Comparison of ENCODE assay signal across 13 cellular contexts in genomic region chr12:53236443-53237111, GRCh38. TPM values are rescaled to one million over a fixed set of nuclear protein-coding genes. Genes with fewer than 3 reads are reported as not detected.
DNase-seq lines count a peak whose midpoint lies in the region; ATAC-seq, FAIRE-seq and TF ChIP-seq lines count a peak whose summit lies in the region.
"Had no signal": no experiment of that assay in that cellular context is flagged by ENCODE, and none has a peak within 500 bp of the region (broad histone marks: within the 10 kb centered on the region; RNA-seq: fewer than 3 reads in every experiment).

No MANE protein-coding gene starts in this region.

- no peak for ATAC-seq in activated CD8-positive, alpha-beta memory T cell treated with anti-CD3 and anti-CD28 coated beads, Interleukin-2, amount 10 ng/mL, durations not matched to agents 7 days and 5 days
- ATAC-seq in HG03175 (IDR thresholded peaks at IDR 0.05; ENCODE audit: unreplicated experiment) (no peak), GM21526 (IDR thresholded peaks at IDR 0.05; ENCODE audit: low FRiP score, unreplicated experiment) (no peak)
- ATAC-seq: esophagus mucosa had no signal

- H3K36me3 Mint-ChIP-seq in activated CD8-positive, alpha-beta memory T cell treated with anti-CD3 and anti-CD28 coated beads, Interleukin-2, amount 10 ng/mL, durations not matched to agents 7 days and 5 days, result no peaks in the 10 kb centered on the region
- H3K36me3 Mint-ChIP-seq in type B pancreatic cell, result no peaks in the 10 kb centered on the region

- TF ChIP-seq POLR2A in H1 (IDR thresholded peaks at IDR 0.05; ENCODE audit: control extremely low read depth in 1 of 2, low read depth in 2 of 2, low read length in 2 of 2), result no peak

- H3K79me2 ChIP-seq in H1 (ENCODE audit: control insufficient read depth in 1 of 2, insufficient read depth in 2 of 2, low read length in 2 of 2), result no peaks in the 10 kb centered on the region

- H3K27me3 ChIP-seq in H1 (replicated peaks in 1 of 4; ENCODE audit: control insufficient read depth in 3 of 4, extremely low read depth in 1 of 4, insufficient read depth in 3 of 4, low read length in 3 of 4), result no peaks in the 10 kb centered on the region
- H3K27me3 ChIP-seq: cardiac muscle cell had no signal

- H3K56ac ChIP-seq in H1 (replicated peaks; ENCODE audit: insufficient read length, low read depth, low read length), result no peak overlapping the region

- no peak for TF ChIP-seq RAD21 in H1 (IDR thresholded peaks at IDR 0.05 in 1 of 2, conservative IDR thresholded peaks at IDR 0.05 in 1 of 2; ENCODE audit: low read depth in 2 of 2, low read length in 2 of 2)

- no peaks in the 10 kb centered on the region for H3K79me1 ChIP-seq in H1 (ENCODE audit: low read depth, low read length)

- TF ChIP-seq CTCF in H1 (IDR thresholded peaks at IDR 0.05; ENCODE audit: control extremely low read depth in 1 of 3, insufficient read depth in 1 of 3, low read depth in 1 of 3, low read length in 3 of 3) (no peak), type B pancreatic cell (conservative IDR thresholded peaks at IDR 0.05) (no peak)

- peaks cover 46% of the 10 kb centered on the region for H3K4me1 Mint-ChIP-seq in activated CD8-positive, alpha-beta memory T cell treated with anti-CD3 and anti-CD28 coated beads, Interleukin-2, amount 10 ng/mL, durations not matched to agents 7 days and 5 days
- H3K4me1 Mint-ChIP-seq in type B pancreatic cell (ENCODE audit: unreplicated experiment), result peaks cover 35% of the 10 kb centered on the region

- peak overlapping the region; percentile 11; the same call in 1 of the 2 replicates for H3K27ac ChIP-seq in H1 (ENCODE audit: low read depth, low read length)
- H3K27ac ChIP-seq: cardiac muscle cell had no signal

- peak overlapping the region; percentile 33 for H3K18ac ChIP-seq in H1 (ENCODE audit: extremely low read depth, low read length)

- no peak for FAIRE-seq in H1 (lab: Jason Lieb, UNC)
- FAIRE-seq: urothelium cell line had no signal

- H3K9me3 ChIP-seq in H1 (ENCODE audit: insufficient read depth in 2 of 2, low read depth in 1 of 2, low read length in 1 of 2), result no peaks in the 10 kb centered on the region

- H4K5ac ChIP-seq in H1 (ENCODE audit: insufficient read length, low read depth, low read length), result no peak overlapping the region

- H2AK5ac ChIP-seq in H1 (ENCODE audit: low read depth, low read length), result no peak overlapping the region

- 0 out of 2 replicates have a peak overlapping the region, but pooled peaks have one; percentile 34 for H2BK20ac ChIP-seq in H1 (ENCODE audit: low read length)

- no peak overlapping the region for H4K91ac ChIP-seq in H1 (replicated peaks; ENCODE audit: insufficient read length, low read length)

- POLR2A ChIA-PET in H1 (lab: Charles Lee; ENCODE audit: partially characterized antibody), result interaction anchor here (0.7 to 1.8 kb wide), 7 partner anchors 10 to 143 kb away, joined by 3 to 8 read pairs (median 5); partner anchors contain the start of gene ESPL1

- no peak overlapping the region for H2AFZ ChIP-seq in H1 (ENCODE audit: low read length)

- peak overlapping the region in 2 of 4 experiments; percentile 9 to 29; a peak in 2 of 8 replicates for H3K4me3 ChIP-seq in H1 (ENCODE audit: extremely low read depth in 1 of 4, insufficient read depth in 2 of 4, low read depth in 3 of 4, low read length in 4 of 4)
- H3K4me3 ChIP-seq: cardiac muscle cell had no signal

- H2BK15ac ChIP-seq in H1 (ENCODE audit: low read length), result no peak overlapping the region

- CTCF ChIA-PET in activated CD8-positive, alpha-beta memory T cell treated with anti-CD3 and anti-CD28 coated beads, Interleukin-2, amount 10 ng/mL, durations not matched to agents 7 days and 5 days (lab: Charles Lee), result interaction anchor here (1.4 to 4.4 kb wide), 5 partner anchors 15 to 85 kb away, joined by 5 to 22 read pairs (median 6); partner anchors contain the start of genes AAAS and ESPL1
- CTCF ChIA-PET in H1 (lab: Charles Lee; ENCODE audit: partially characterized antibody), result interaction anchor here (0.6 to 23.5 kb wide), 10 partner anchors 8 to 977 kb away, joined by 3 to 535 read pairs (median 4); partner anchors contain the start of genes ESPL1 and ITGB7

- no peaks in the 10 kb centered on the region for H3K36me3 ChIP-seq in H1 (ENCODE audit: control insufficient read depth in 2 of 4, insufficient read depth in 4 of 4, low read length in 3 of 4)
- H3K36me3 ChIP-seq: cardiac muscle cell had no signal

- peaks cover 31 to 47% (median 36%) of the 10 kb centered on the region in 4 experiments for H3K4me1 ChIP-seq in H1 (replicated peaks in 1 of 4; ENCODE audit: control insufficient read depth in 3 of 4, insufficient read depth in 4 of 4, low read length in 3 of 4)

- H3K14ac ChIP-seq in H1 (ENCODE audit: insufficient read length), result no peak overlapping the region

- no peak overlapping the region for H4K8ac ChIP-seq in H1 (ENCODE audit: extremely low read depth, insufficient read depth, low read length)

- H3K4ac ChIP-seq in H1 (replicated peaks; ENCODE audit: insufficient read length, low read depth, low read length), result no peak overlapping the region

- peaks cover 7% of the 10 kb centered on the region; the same call in 1 of the 2 replicates for H3K23me2 ChIP-seq in H1 (ENCODE audit: low read depth, low read length)

- H4K20me1 ChIP-seq in H1 (replicated peaks in 1 of 2; ENCODE audit: control insufficient read depth in 1 of 2, insufficient read depth in 2 of 2, low read length in 2 of 2), result no peaks in the 10 kb centered on the region

- H3K4me3 Mint-ChIP-seq in activated CD8-positive, alpha-beta memory T cell treated with anti-CD3 and anti-CD28 coated beads, Interleukin-2, amount 10 ng/mL, durations not matched to agents 7 days and 5 days, result no peak overlapping the region
- H3K4me3 Mint-ChIP-seq in type B pancreatic cell, result no peak overlapping the region

- no peak for TF ChIP-seq EP300 in H1 (IDR thresholded peaks at IDR 0.05; ENCODE audit: borderline replicate concordance in 1 of 2, low read depth in 2 of 2, low read length in 2 of 2)

- H2BK5ac ChIP-seq in H1 (ENCODE audit: low read depth, low read length), result 0 out of 2 replicates have a peak overlapping the region, but pooled peaks have one; percentile 22

- H3K9ac ChIP-seq in H1 (replicated peaks in 1 of 4; ENCODE audit: extremely low read depth in 1 of 4, low read depth in 3 of 4, low read length in 3 of 4), result no peak overlapping the region; a peak in 2 of 7 replicates

- H2BK12ac ChIP-seq in H1 (ENCODE audit: low read depth, low read length), result peak overlapping the region; percentile 5; the same call in 1 of the 2 replicates

- H2BK120ac ChIP-seq in H1 (replicated peaks; ENCODE audit: low read depth, low read length), result no peak overlapping the region

- H3K4me2 ChIP-seq in H1 (ENCODE audit: insufficient read depth in 1 of 2, low read depth in 2 of 2, low read length in 2 of 2), result peak overlapping the region; percentile 53 to 92; a peak in 3 of 4 replicates

- peak; percentile 58 for DNase-seq in stimulated activated CD4-positive, alpha-beta T cell treated with anti-CD3 and anti-CD28 coated beads, Interleukin-4, amount 100 ng/mL, for 24 hours
- no peak for DNase-seq in stimulated activated CD4-positive, alpha-beta T cell treated with anti-CD3 and anti-CD28 coated beads, Interleukin-1b, Interleukin-23, amount 100 ng/mL, for 48 hours
- DNase-seq in activated CD8-positive, alpha-beta memory T cell treated with anti-CD3 and anti-CD28 coated beads, Interleukin-2, amount 10 ng/mL, durations not matched to agents 7 days and 5 days, result no peak
- DNase-seq in H1 (ENCODE audit: low read depth in 1 of 2, low spot score in 2 of 2), result no peak
- no peak for DNase-seq in type B pancreatic cell (ENCODE audit: extremely low spot score, unreplicated experiment)
- no peak for DNase-seq in HT-29 (ENCODE audit: low spot score)
- DNase-seq: midbrain, NCI-H146 had no signal

- H3K27me3 Mint-ChIP-seq in activated CD8-positive, alpha-beta memory T cell treated with anti-CD3 and anti-CD28 coated beads, Interleukin-2, amount 10 ng/mL, durations not matched to agents 7 days and 5 days, result peaks cover 4% of the 10 kb centered on the region
- H3K27me3 Mint-ChIP-seq in type B pancreatic cell, result peaks cover 3% of the 10 kb centered on the region

- peak overlapping the region; percentile 50 for H3K27ac Mint-ChIP-seq in activated CD8-positive, alpha-beta memory T cell treated with anti-CD3 and anti-CD28 coated beads, Interleukin-2, amount 10 ng/mL, durations not matched to agents 7 days and 5 days
- H3K27ac Mint-ChIP-seq in type B pancreatic cell, result peak overlapping the region; percentile 26

- H3K9me3 Mint-ChIP-seq in activated CD8-positive, alpha-beta memory T cell treated with anti-CD3 and anti-CD28 coated beads, Interleukin-2, amount 10 ng/mL, durations not matched to agents 7 days and 5 days (ENCODE audit: low read depth), result no peaks in the 10 kb centered on the region
- H3K9me3 Mint-ChIP-seq in type B pancreatic cell, result no peaks in the 10 kb centered on the region

- 88% methylated on average over 1 of the region's 1 CpG; no CpG with 5 or more reads in 1 of the 2 experiments for WGBS in H1 (ENCODE audit: extremely low coverage in 1 of 2, insufficient coverage in 1 of 2, insufficient read length in 1 of 2, insufficient replicate concordance in 2 of 2, low coverage in 1 of 2, low lambda C conversion rate in 2 of 2, missing lambda C conversion rate in 1 of 2), 2 experiments

- H3K23ac ChIP-seq in H1 (ENCODE audit: insufficient read length), result no peak overlapping the region

RNA-seq across cellular contexts. Expression of gene RARG, which starts 4.6 kb away (rescaled TPM):
- 10 to 100 TPM; 29.4 to 38.8 TPM for total RNA-seq in activated CD8-positive, alpha-beta memory T cell treated with anti-CD3 and anti-CD28 coated beads, Interleukin-2, amount 10 ng/mL, durations not matched to agents 7 days and 5 days
- total RNA-seq in H1 (2021; fragmentation: NEBNext Ultra II Directional; extraction: Animal tissue kit (Norgen Biotek cat#: 25700)), result 68.6 and 68.9 TPM in 2 replicates
- 68.6 and 84.2 TPM in 2 replicates for polyA plus RNA-seq in H1 (2011; rRNA removed)
- 68.7 TPM for polyA plus RNA-seq in H1 (2011; cell fraction: cytosol; rRNA removed)
- polyA plus RNA-seq in H1 (2011; cell fraction: nucleus; rRNA removed), result 145 TPM
- polyA plus RNA-seq in H1 (2012, experiment 1 of 2), result 66.2 to 80.8 TPM (median 70.6 TPM) in 4 replicates
- 66.9 TPM for polyA plus RNA-seq in H1 (2012, experiment 2 of 2)
- 37.2 TPM for polyA plus RNA-seq in H1 (2013, experiment 1 of 2)
- 34.6 TPM for polyA plus RNA-seq in H1 (2013, experiment 2 of 2)
- 40.1 and 58.9 TPM in 2 replicates for polyA minus RNA-seq in H1 (2011; rRNA and poly(A)+ RNA removed)
- 38.5 TPM for polyA minus RNA-seq in H1 (2011; cell fraction: cytosol; rRNA and poly(A)+ RNA removed)
- polyA minus RNA-seq in H1 (2011; cell fraction: nucleus; rRNA and poly(A)+ RNA removed), result 31.3 TPM
- total RNA-seq in type B pancreatic cell (ENCODE audit: low replicate concordance), result 74.5 and 89.9 TPM in 2 replicates
- 89.7 and 92.5 TPM in 2 replicates for total RNA-seq in HT-29 (2014; rRNA removed; shearing (Covaris generic))

RNA-seq across cellular contexts. Expression of gene ITGB7, which starts 29.5 kb away (rescaled TPM):
- total RNA-seq in activated CD8-positive, alpha-beta memory T cell treated with anti-CD3 and anti-CD28 coated beads, Interleukin-2, amount 10 ng/mL, durations not matched to agents 7 days and 5 days, result 100 to 1,000 TPM; 567 to 729 TPM
- total RNA-seq in H1 (2021; fragmentation: NEBNext Ultra II Directional; extraction: Animal tissue kit (Norgen Biotek cat#: 25700)), result 0.54 and 1.2 TPM in 2 replicates
- polyA plus RNA-seq in H1 (2011; rRNA removed), result 0.25 and 0.35 TPM in 2 replicates
- 0.17 TPM for polyA plus RNA-seq in H1 (2011; cell fraction: cytosol; rRNA removed)
- polyA plus RNA-seq in H1 (2011; cell fraction: nucleus; rRNA removed), result 2.2 TPM
- 0.29 to 0.72 TPM (median 0.58 TPM) in 4 replicates for polyA plus RNA-seq in H1 (2012, experiment 1 of 2)
- polyA plus RNA-seq in H1 (2012, experiment 2 of 2), result 0.22 TPM
- 0.45 TPM for polyA plus RNA-seq in H1 (2013, experiment 1 of 2)
- polyA plus RNA-seq in H1 (2013, experiment 2 of 2), result 0.40 TPM
- 0.80 and 1.0 TPM in 2 replicates for polyA minus RNA-seq in H1 (2011; rRNA and poly(A)+ RNA removed)
- not detected for polyA minus RNA-seq in H1 (2011; cell fraction: cytosol; rRNA and poly(A)+ RNA removed)
- polyA minus RNA-seq in H1 (2011; cell fraction: nucleus; rRNA and poly(A)+ RNA removed), result not detected
- 3.2 and 4.2 TPM in 2 replicates for total RNA-seq in type B pancreatic cell (ENCODE audit: low replicate concordance)
- 8.1 and 11.4 TPM in 2 replicates for total RNA-seq in HT-29 (2014; rRNA removed; shearing (Covaris generic))

RNA-seq across cellular contexts. Expression of gene ESPL1, which starts 31.5 kb away (rescaled TPM):
- total RNA-seq in activated CD8-positive, alpha-beta memory T cell treated with anti-CD3 and anti-CD28 coated beads, Interleukin-2, amount 10 ng/mL, durations not matched to agents 7 days and 5 days, result 100 to 1,000 TPM in 1 of 2 experiments, 10 to 100 TPM in 1; 99.0 to 137 TPM
- total RNA-seq in H1 (2021; fragmentation: NEBNext Ultra II Directional; extraction: Animal tissue kit (Norgen Biotek cat#: 25700)), result 47.0 and 52.7 TPM in 2 replicates
- polyA plus RNA-seq in H1 (2011; rRNA removed), result 31.8 and 49.6 TPM in 2 replicates
- 19.1 TPM for polyA plus RNA-seq in H1 (2011; cell fraction: cytosol; rRNA removed)
- 85.9 TPM for polyA plus RNA-seq in H1 (2011; cell fraction: nucleus; rRNA removed)
- polyA plus RNA-seq in H1 (2012, experiment 1 of 2), result 26.9 to 39.1 TPM (median 30.7 TPM) in 4 replicates
- 33.7 TPM for polyA plus RNA-seq in H1 (2012, experiment 2 of 2)
- 21.7 TPM for polyA plus RNA-seq in H1 (2013, experiment 1 of 2)
- 15.1 TPM for polyA plus RNA-seq in H1 (2013, experiment 2 of 2)
- 66.7 and 78.4 TPM in 2 replicates for polyA minus RNA-seq in H1 (2011; rRNA and poly(A)+ RNA removed)
- 20.3 TPM for polyA minus RNA-seq in H1 (2011; cell fraction: cytosol; rRNA and poly(A)+ RNA removed)
- polyA minus RNA-seq in H1 (2011; cell fraction: nucleus; rRNA and poly(A)+ RNA removed), result 39.1 TPM
- 35.1 and 50.0 TPM in 2 replicates for total RNA-seq in type B pancreatic cell (ENCODE audit: low replicate concordance)
- total RNA-seq in HT-29 (2014; rRNA removed; shearing (Covaris generic)), result 28.0 and 31.0 TPM in 2 replicates

RNA-seq across cellular contexts. Expression of gene CSAD, which starts 55.9 kb away (rescaled TPM):
- 10 to 100 TPM; 19.6 to 28.1 TPM for total RNA-seq in activated CD8-positive, alpha-beta memory T cell treated with anti-CD3 and anti-CD28 coated beads, Interleukin-2, amount 10 ng/mL, durations not matched to agents 7 days and 5 days
- total RNA-seq in H1 (2021; fragmentation: NEBNext Ultra II Directional; extraction: Animal tissue kit (Norgen Biotek cat#: 25700)), result 8.8 and 10.0 TPM in 2 replicates
- polyA plus RNA-seq in H1 (2011; rRNA removed), result 11.3 and 15.4 TPM in 2 replicates
- polyA plus RNA-seq in H1 (2011; cell fraction: cytosol; rRNA removed), result 18.1 TPM
- polyA plus RNA-seq in H1 (2011; cell fraction: nucleus; rRNA removed), result 55.6 TPM
- polyA plus RNA-seq in H1 (2012, experiment 1 of 2), result 11.4 to 14.0 TPM (median 12.7 TPM) in 4 replicates
- polyA plus RNA-seq in H1 (2012, experiment 2 of 2), result 5.2 TPM
- polyA plus RNA-seq in H1 (2013, experiment 1 of 2), result 5.6 TPM
- 4.5 TPM for polyA plus RNA-seq in H1 (2013, experiment 2 of 2)
- 5.1 and 7.6 TPM in 2 replicates for polyA minus RNA-seq in H1 (2011; rRNA and poly(A)+ RNA removed)
- polyA minus RNA-seq in H1 (2011; cell fraction: cytosol; rRNA and poly(A)+ RNA removed), result 6.6 TPM
- polyA minus RNA-seq in H1 (2011; cell fraction: nucleus; rRNA and poly(A)+ RNA removed), result 9.2 TPM
- total RNA-seq in type B pancreatic cell (ENCODE audit: low replicate concordance), result 30.6 and 49.3 TPM in 2 replicates
- 14.7 and 16.3 TPM in 2 replicates for total RNA-seq in HT-29 (2014; rRNA removed; shearing (Covaris generic))

RNA-seq across cellular contexts. Expression of gene ZNF740, which starts 56.1 kb away (rescaled TPM):
- 10 to 100 TPM; 35.8 to 47.0 TPM for total RNA-seq in activated CD8-positive, alpha-beta memory T cell treated with anti-CD3 and anti-CD28 coated beads, Interleukin-2, amount 10 ng/mL, durations not matched to agents 7 days and 5 days
- 35.6 and 40.0 TPM in 2 replicates for total RNA-seq in H1 (2021; fragmentation: NEBNext Ultra II Directional; extraction: Animal tissue kit (Norgen Biotek cat#: 25700))
- 7.6 and 8.2 TPM in 2 replicates for polyA plus RNA-seq in H1 (2011; rRNA removed)
- 11.3 TPM for polyA plus RNA-seq in H1 (2011; cell fraction: cytosol; rRNA removed)
- polyA plus RNA-seq in H1 (2011; cell fraction: nucleus; rRNA removed), result 19.1 TPM
- 12.5 to 15.6 TPM (median 15.4 TPM) in 4 replicates for polyA plus RNA-seq in H1 (2012, experiment 1 of 2)
- polyA plus RNA-seq in H1 (2012, experiment 2 of 2), result 3.9 TPM
- polyA plus RNA-seq in H1 (2013, experiment 1 of 2), result 7.8 TPM
- 7.2 TPM for polyA plus RNA-seq in H1 (2013, experiment 2 of 2)
- 20.4 and 28.1 TPM in 2 replicates for polyA minus RNA-seq in H1 (2011; rRNA and poly(A)+ RNA removed)
- polyA minus RNA-seq in H1 (2011; cell fraction: cytosol; rRNA and poly(A)+ RNA removed), result 7.6 TPM
- polyA minus RNA-seq in H1 (2011; cell fraction: nucleus; rRNA and poly(A)+ RNA removed), result 43.3 TPM
- 49.2 and 72.2 TPM in 2 replicates for total RNA-seq in type B pancreatic cell (ENCODE audit: low replicate concordance)
- total RNA-seq in HT-29 (2014; rRNA removed; shearing (Covaris generic)), result 8.1 and 8.8 TPM in 2 replicates

Comparison
In these comparisons a context has a peak if more than half of its experiments do, and no peak if none do; other contexts are left out.
1. RNA of gene ITGB7, which starts 29.5 kb away (total RNA-seq): 567 to 729 TPM in activated CD8-positive, alpha-beta memory T cell treated with anti-CD3 and anti-CD28 coated beads, Interleukin-2, amount 10 ng/mL, durations not matched to agents 7 days and 5 days; 8.1 to 11.4 TPM in HT-29, 3.2 to 4.2 TPM in type B pancreatic cell and 0.54 to 1.2 TPM in H1; every median in the first group is over 10 times any median in the second.